ENCODE assay signal across 17 cellular contexts in genomic region chr18:62781262-62781661, GRCh38.
DNase-seq lines count a peak whose midpoint lies in the region; ATAC-seq and TF ChIP-seq lines count a peak whose summit lies in the region.
"Had no signal": no experiment of that assay in that cellular context is flagged by ENCODE, and none has a peak within 500 bp of the region (broad histone marks: within the 10 kb centered on the region; RNA-seq: fewer than 3 reads in every experiment).

No MANE protein-coding gene starts in this region.

- peaks cover 47% of the 10 kb centered on the region for H3K4me1 ChIP-seq in GM23248 (ENCODE audit: insufficient read depth)
- no peaks in the 10 kb centered on the region for H3K4me1 ChIP-seq in esophagus (ENCODE audit: control insufficient read depth in 2 of 2, insufficient read depth in 2 of 2, low read length in 1 of 2)
- peaks cover 0 to 45% (median 31%) of the 10 kb centered on the region in 4 donors for H3K4me1 ChIP-seq in sigmoid colon

- in situ Hi-C loops in GM23248 (cut with MboI) = no loop called here

- H3K36me3 ChIP-seq in GM23248 (ENCODE audit: low read depth) (no peaks in the 10 kb centered on the region), esophagus (ENCODE audit: control insufficient read depth in 2 of 2, insufficient read depth in 2 of 2, low read length in 1 of 2) (no peaks in the 10 kb centered on the region), sigmoid colon (no peaks in the 10 kb centered on the region)
- H3K36me3 ChIP-seq: left lung had no signal

- 57 to 77% methylated on average over 3 of the region's 3 CpGs for WGBS in GM23248 (ENCODE audit: low coverage in 1 of 2, low lambda C conversion rate in 2 of 2, missing lambda C conversion rate in 2 of 2), 2 experiments
- WGBS in esophagus, 2 donors = 54 to 75% methylated on average over 3 of the region's 3 CpGs
- WGBS in sigmoid colon, 2 donors = 95 to 97% methylated on average over 3 of the region's 3 CpGs

- TF ChIP-seq CTCF in sigmoid colon (IDR thresholded peaks at IDR 0.05) (no peak), type B pancreatic cell (conservative IDR thresholded peaks at IDR 0.05) (no peak), natural killer cell (IDR thresholded peaks at IDR 0.05) (no peak)

- H3K4me3 Mint-ChIP-seq in type B pancreatic cell (no peak overlapping the region), natural killer cell (no peak overlapping the region)
- H3K4me3 Mint-ChIP-seq: activated CD4-positive, alpha-beta T cell treated with anti-CD3 and anti-CD28 coated beads, Interleukin-2, amount 10 ng/mL, durations not matched to agents 24 days and 14 days; CD4-positive, alpha-beta memory T cell had no signal

- TF ChIP-seq POLR2A in sigmoid colon (IDR thresholded peaks at IDR 0.05) = no peak

- peak overlapping the region; percentile 32; the same call in 1 of the 2 replicates for H3K9ac ChIP-seq in GM23248

- H3K27ac Mint-ChIP-seq in type B pancreatic cell (no peak overlapping the region), natural killer cell (no peak overlapping the region)
- H3K27ac Mint-ChIP-seq: activated CD4-positive, alpha-beta T cell treated with anti-CD3 and anti-CD28 coated beads, Interleukin-2, amount 10 ng/mL, durations not matched to agents 24 days and 14 days; CD4-positive, alpha-beta memory T cell had no signal

- H3K9me3 ChIP-seq in GM23248 (ENCODE audit: low read depth) (no peaks in the 10 kb centered on the region), esophagus (ENCODE audit: control insufficient read depth in 2 of 2, insufficient read depth in 1 of 2, low read depth in 1 of 2, low read length in 1 of 2) (no peaks in the 10 kb centered on the region), sigmoid colon (no peaks in the 10 kb centered on the region)
- H3K9me3 ChIP-seq: left lung had no signal

- intact Hi-C loops in sigmoid colon (cut with DNase I) (no loop called here), natural killer cell (cut with micrococcal nuclease) (loop anchor here (5.0 kb wide), 1 partner anchor 64 kb away; the partner anchor contains the start of gene PHLPP1)

- no peak for DNase-seq in GM23248
- peak; percentile 2 for DNase-seq in SW480 (ENCODE audit: low spot score)
- no peak for DNase-seq in sigmoid colon
- DNase-seq in type B pancreatic cell (ENCODE audit: extremely low spot score, unreplicated experiment) = no peak
- DNase-seq in natural killer cell = no peak
- DNase-seq: activated CD4-positive, alpha-beta T cell treated with anti-CD3 and anti-CD28 coated beads, Interleukin-2, amount 10 ng/mL, durations not matched to agents 24 days and 14 days; activated CD8-positive, alpha-beta memory T cell treated with anti-CD3 and anti-CD28 coated beads, Interleukin-2, amount 50 U/mL, for 48 hours; activated gamma-delta T cell treated with Interleukin-2 at 50 U/mL for 16 hours; aorta; CD4-positive, alpha-beta memory T cell; left lung; NCI-H2107; retina; stimulated activated naive CD8-positive, alpha-beta T cell treated with anti-CD3 and anti-CD28 coated beads, Interleukin-15, Interleukin-2, amounts not matched to agents 100 U/mL and 50 U/mL, for 24 hours had no signal

- H3F3A ChIP-seq in GM23248 (ENCODE audit: insufficient read depth) = peaks cover 36% of the 10 kb centered on the region

- ATAC-seq in HG02798 (IDR thresholded peaks at IDR 0.05; ENCODE audit: poor library complexity, unreplicated experiment) (no peak), natural killer cell (no peak), HG02571 (IDR thresholded peaks at IDR 0.05; ENCODE audit: unreplicated experiment) (no peak)
- ATAC-seq: left lung; stimulated activated naive CD8-positive, alpha-beta T cell treated with anti-CD3 and anti-CD28 coated beads, Interleukin-15, Interleukin-2, amounts not matched to agents 100 U/mL and 50 U/mL, for 24 hours had no signal

- H3K36me3 Mint-ChIP-seq in type B pancreatic cell (peaks cover 4% of the 10 kb centered on the region), natural killer cell (no peaks in the 10 kb centered on the region)
- H3K36me3 Mint-ChIP-seq: CD4-positive, alpha-beta memory T cell had no signal

- 0 out of 2 replicates have a peak, but pooled peaks cover 6% of the 10 kb centered on the region for H3K9me2 ChIP-seq in GM23248 (ENCODE audit: insufficient read depth)

- H3K27me3 Mint-ChIP-seq in type B pancreatic cell (no peaks in the 10 kb centered on the region), natural killer cell (ENCODE audit: low read depth in 2 of 2) (no peaks in the 10 kb centered on the region)
- H3K27me3 Mint-ChIP-seq: activated CD4-positive, alpha-beta T cell treated with anti-CD3 and anti-CD28 coated beads, Interleukin-2, amount 10 ng/mL, durations not matched to agents 24 days and 14 days; CD4-positive, alpha-beta memory T cell had no signal

- peak overlapping the region; percentile 59 for H3K4me2 ChIP-seq in GM23248 (ENCODE audit: unreplicated experiment)

- peaks cover 74% of the 10 kb centered on the region for H3K79me2 ChIP-seq in GM23248 (ENCODE audit: insufficient read depth)

- no peaks in the 10 kb centered on the region for H3K9me3 Mint-ChIP-seq in type B pancreatic cell
- H3K9me3 Mint-ChIP-seq in natural killer cell = no peaks in the 10 kb centered on the region
- H3K9me3 Mint-ChIP-seq: activated CD4-positive, alpha-beta T cell treated with anti-CD3 and anti-CD28 coated beads, Interleukin-2, amount 10 ng/mL, durations not matched to agents 24 days and 14 days; CD4-positive, alpha-beta memory T cell had no signal

- H2AFZ ChIP-seq in GM23248 = no peak overlapping the region

- H3K4me3 ChIP-seq in GM23248 = 0 out of 2 replicates have a peak overlapping the region, but pooled peaks have one; percentile 17
- no peak overlapping the region for H3K4me3 ChIP-seq in esophagus (ENCODE audit: low read depth in 1 of 2, low read length in 2 of 2)
- no peak overlapping the region for H3K4me3 ChIP-seq in sigmoid colon
- H3K4me3 ChIP-seq: left lung had no signal

- H4K20me1 ChIP-seq in GM23248 (ENCODE audit: insufficient read depth) = no peaks in the 10 kb centered on the region

- H3K27ac ChIP-seq in GM23248 (peak overlapping the region; percentile 62), esophagus (ENCODE audit: low read depth in 2 of 2, low read length in 1 of 2) (peak overlapping the region; percentile 31 to 73), sigmoid colon (peak overlapping the region in 3 of 4 donors; percentile 14 to 53 (median 50))

- no peak for TF ChIP-seq EP300 in sigmoid colon (IDR thresholded peaks at IDR 0.05)

- H3K27me3 ChIP-seq in GM23248 (replicated peaks; ENCODE audit: insufficient read depth) = no peaks in the 10 kb centered on the region
- H3K27me3 ChIP-seq in esophagus (ENCODE audit: control insufficient read depth in 1 of 2, insufficient read depth in 2 of 2, low read length in 2 of 2) = no peaks in the 10 kb centered on the region
- no peaks in the 10 kb centered on the region for H3K27me3 ChIP-seq in sigmoid colon
- H3K27me3 ChIP-seq: left lung had no signal

- H3K4me1 Mint-ChIP-seq in type B pancreatic cell (ENCODE audit: unreplicated experiment) = peaks cover 26% of the 10 kb centered on the region
- peaks cover 24 to 33% of the 10 kb centered on the region in 2 donors for H3K4me1 Mint-ChIP-seq in natural killer cell
